ENCODE assay signal across 8 cellular contexts in the genomic region with DNA sequence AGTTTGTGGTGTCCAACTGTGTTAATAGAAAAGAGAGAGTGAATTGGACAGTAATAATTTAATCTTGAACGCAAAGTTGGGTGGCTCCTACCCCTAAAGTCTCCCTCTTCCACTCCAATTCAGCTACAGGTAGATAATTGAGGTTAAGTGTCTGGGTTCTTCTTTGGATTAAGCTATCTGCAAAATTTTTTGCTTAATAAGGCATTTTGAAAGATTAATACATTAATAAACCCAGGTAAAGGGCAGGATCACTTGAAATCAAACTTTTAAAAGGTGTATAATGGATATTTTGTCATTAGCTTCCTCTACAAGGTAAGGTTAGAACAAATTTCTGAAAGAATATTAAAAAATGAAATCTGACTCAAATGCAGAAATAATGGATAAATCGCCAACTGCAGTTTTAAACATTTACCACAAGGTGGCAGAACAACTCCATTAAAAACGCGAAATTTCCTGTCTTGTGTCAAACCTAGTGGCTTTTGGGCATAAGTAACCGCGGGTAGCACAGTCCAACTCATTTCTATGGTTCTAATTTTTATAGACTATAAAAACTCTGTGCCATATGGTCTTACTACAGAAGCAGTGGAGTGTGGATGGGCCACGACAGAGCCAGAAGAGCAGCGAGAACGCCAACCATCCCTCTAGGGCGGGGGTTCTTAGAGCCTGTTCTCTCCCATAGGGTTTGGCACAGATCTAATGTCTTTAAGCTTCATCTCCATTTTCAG.
DNase-seq lines count a peak whose midpoint lies in the region; ATAC-seq and TF ChIP-seq lines count a peak whose summit lies in the region.

No MANE protein-coding gene starts in this region.

- TF ChIP-seq POLR2A in right lobe of liver (IDR thresholded peaks at IDR 0.05) (no peak), vagina (IDR thresholded peaks at IDR 0.05) (no peak)

- peak; percentile 15 for DNase-seq in DMS153 treated with DMSO at 0.1 percent for 48 hours (lab: John Stamatoyannopoulos, UW; ENCODE audit: unreplicated experiment)
- peak; percentile 70 for DNase-seq in OCI-M1 (lab: John Stamatoyannopoulos, UW)
- peak; percentile 58 for DNase-seq in dedifferentiated amniotic fluid mesenchymal stem cell (ENCODE audit: extremely low spot score)
- no peak for DNase-seq in right lobe of liver
- no peak for DNase-seq in vagina (ENCODE audit: extremely low spot score in 2 of 2)
- DNase-seq in GM19240 (ENCODE audit: insufficient read length, low spot score), result no peak
- no peak for DNase-seq in activated naive CD4-positive, alpha-beta T cell (lab: John Stamatoyannopoulos, UW)

- intact Hi-C loops in right lobe of liver (cut with DNase I) (loop anchor here (5.0 to 10.0 kb wide), 2 partner anchors 742 to 745 kb away; partner anchors contain the start of gene ENC1 (in 1 of the 2)), vagina (cut with DNase I) (loop anchor here (5.0 kb wide), 1 partner anchor 745 kb away; no protein-coding TSS in a partner anchor)

- H3K27ac ChIP-seq in right lobe of liver, result peak overlapping the region; percentile 3 to 52 (median 39)
- no peak overlapping the region for H3K27ac ChIP-seq in vagina

- TF ChIP-seq CTCF in right lobe of liver (IDR thresholded peaks at IDR 0.05), result peak; percentile 81 to 97 (median 84)
- TF ChIP-seq CTCF in vagina (IDR thresholded peaks at IDR 0.05), result peak; percentile 78 to 89 (median 87)

- H3K4me1 ChIP-seq in right lobe of liver (peaks cover 0 to 24% (median 8%) of the 10 kb centered on the region in 4 donors), vagina (peaks cover 5% of the 10 kb centered on the region)

- no peaks in the 10 kb centered on the region for H3K27me3 ChIP-seq in right lobe of liver
- no peaks in the 10 kb centered on the region for H3K27me3 ChIP-seq in vagina

- TF ChIP-seq EP300 in Ishikawa (IDR thresholded peaks at IDR 0.05; ENCODE audit: borderline replicate concordance), result no peak

- H3K36me3 ChIP-seq in right lobe of liver (peaks cover 0 to 11% (median 0%) of the 10 kb centered on the region in 4 donors), vagina (peaks cover 0 to 11% of the 10 kb centered on the region in 2 donors)

- ATAC-seq in right lobe of liver, result peak; percentile 58 to 72 (median 61)

- H3K9me3 ChIP-seq in right lobe of liver (no peaks in the 10 kb centered on the region), vagina (no peaks in the 10 kb centered on the region)

- WGBS in right lobe of liver (ENCODE audit: insufficient coverage, low coverage, low lambda C conversion rate, missing lambda C conversion rate), result 35% methylated on average over 10 of the region's 10 CpGs

- H3K4me3 ChIP-seq in right lobe of liver, result no peak overlapping the region
- no peak overlapping the region for H3K4me3 ChIP-seq in vagina

- TF ChIP-seq RAD21 in Ishikawa (IDR thresholded peaks at IDR 0.05; ENCODE audit: low read depth), result peak; percentile 82

TF ChIP-seq in Ishikawa, 13 proteins besides CTCF, POLR2A, EP300 and RAD21:
- TF ChIP-seq, protein P1, sequence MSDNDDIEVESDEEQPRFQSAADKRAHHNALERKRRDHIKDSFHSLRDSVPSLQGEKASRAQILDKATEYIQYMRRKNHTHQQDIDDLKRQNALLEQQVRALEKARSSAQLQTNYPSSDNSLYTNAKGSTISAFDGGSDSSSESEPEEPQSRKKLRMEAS (IDR thresholded peaks at IDR 0.05), result no peak
- no peak for TF ChIP-seq REST (IDR thresholded peaks at IDR 0.05; ENCODE audit: low read depth)
- no peak for TF ChIP-seq FOXM1 (IDR thresholded peaks at IDR 0.05; ENCODE audit: borderline replicate concordance, low read depth)
- no peak for TF ChIP-seq CEBPB (IDR thresholded peaks at IDR 0.05)
- TF ChIP-seq TEAD4 (IDR thresholded peaks at IDR 0.05), result no peak
- no peak for TF ChIP-seq EGR1 (IDR thresholded peaks at IDR 0.05)
- no peak for TF ChIP-seq TCF12 (IDR thresholded peaks at IDR 0.05; ENCODE audit: low read depth)
- no peak for TF ChIP-seq CREB1 (IDR thresholded peaks at IDR 0.05; ENCODE audit: low read depth)
- TF ChIP-seq, protein P2, sequence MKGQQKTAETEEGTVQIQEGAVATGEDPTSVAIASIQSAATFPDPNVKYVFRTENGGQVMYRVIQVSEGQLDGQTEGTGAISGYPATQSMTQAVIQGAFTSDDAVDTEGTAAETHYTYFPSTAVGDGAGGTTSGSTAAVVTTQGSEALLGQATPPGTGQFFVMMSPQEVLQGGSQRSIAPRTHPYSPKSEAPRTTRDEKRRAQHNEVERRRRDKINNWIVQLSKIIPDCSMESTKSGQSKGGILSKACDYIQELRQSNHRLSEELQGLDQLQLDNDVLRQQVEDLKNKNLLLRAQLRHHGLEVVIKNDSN (IDR thresholded peaks at IDR 0.05), result no peak
- TF ChIP-seq TAF1 (IDR thresholded peaks at IDR 0.05; ENCODE audit: low read depth), result no peak
- TF ChIP-seq YY1 (IDR thresholded peaks at IDR 0.05; ENCODE audit: low read depth), result no peak
- TF ChIP-seq NFIC (IDR thresholded peaks at IDR 0.05), result no peak
- TF ChIP-seq ZBTB7A (IDR thresholded peaks at IDR 0.05; ENCODE audit: low read depth), result no peak

Comparison
In these comparisons a context has a peak if more than half of its experiments do, and no peak if none do; other contexts are left out.
1. DNase-seq: peak in DMS153 treated with DMSO at 0.1 percent for 48 hours (single experiment), OCI-M1 (single experiment) and dedifferentiated amniotic fluid mesenchymal stem cell (single experiment); none in right lobe of liver (0 of 3), vagina (0 of 2), GM19240 (single experiment) and activated naive CD4-positive, alpha-beta T cell (0 of 4).